In genomic region chr13:99486996-99487395, GRCh38 we compare ENCODE assay signal across 21 cellular contexts.
"Had no signal": no experiment of that assay in that cellular context is flagged by ENCODE, and none has a peak within 500 bp of the region (broad histone marks: within the 10 kb centered on the region; RNA-seq: fewer than 3 reads in every experiment).

No MANE protein-coding gene starts in this region.

- H3K36me3 ChIP-seq: thoracic aorta, transverse colon had no signal

- H3K4me3 Mint-ChIP-seq: dendritic cell treated with granulocyte-macrophage colony-stimulating factor and Interleukin-4, amounts not matched to agents 40 ng/mL and 50 ng/mL, for 4 days; endodermal cell; nephron; stimulated activated memory B cell treated with anti-CD40 and anti-IgM and Interleukin-4, amounts not matched to agents 10 μg/mL and 1 μg/mL and 100 μg/mL, for 72 hours; stimulated activated naive CD8-positive, alpha-beta T cell treated with anti-CD3 and anti-CD28 coated beads, Interleukin-15, Interleukin-2, amounts not matched to agents 100 ng/mL and 50 ng/mL, for 24 hours had no signal

- H3K27ac Mint-ChIP-seq: dendritic cell treated with granulocyte-macrophage colony-stimulating factor and Interleukin-4, amounts not matched to agents 40 ng/mL and 50 ng/mL, for 4 days; endodermal cell; naive B cell; nephron; stimulated activated memory B cell treated with anti-CD40 and anti-IgM and Interleukin-4, amounts not matched to agents 10 μg/mL and 1 μg/mL and 100 μg/mL, for 72 hours; stimulated activated naive CD8-positive, alpha-beta T cell treated with anti-CD3 and anti-CD28 coated beads, Interleukin-15, Interleukin-2, amounts not matched to agents 100 ng/mL and 50 ng/mL, for 24 hours had no signal

- H3K4me1 ChIP-seq: foreskin keratinocyte, psoas muscle had no signal

- ATAC-seq: foreskin keratinocyte; left colon; psoas muscle; sciatic nerve; stimulated activated memory B cell treated with anti-CD40 and anti-IgM and Interleukin-4, amounts not matched to agents 10 μg/mL and 1 μg/mL and 100 μg/mL, for 72 hours had no signal

- DNase-seq: endodermal cell; erythroblast; foreskin keratinocyte; head of caudate nucleus; hippocampal formation; left colon; mesendoderm; naive B cell; psoas muscle; retina; spleen; stimulated activated CD4-positive, alpha-beta T cell treated with anti-CD3 and anti-CD28 coated beads, Interleukin-15, amount 100 ng/mL, for 24 hours; stimulated activated CD4-positive, alpha-beta T cell treated with anti-CD3 and anti-CD28 coated beads, Interleukin-1b, Interleukin-23, amount 100 ng/mL, for 48 hours; stimulated activated CD4-positive, alpha-beta T cell treated with anti-CD3 and anti-CD28 coated beads, Interleukin-4, amount 100 ng/mL, for 24 hours; transverse colon had no signal

- H3K27me3 ChIP-seq: foreskin keratinocyte, spleen, transverse colon had no signal

- H3K27me3 Mint-ChIP-seq: dendritic cell treated with granulocyte-macrophage colony-stimulating factor and Interleukin-4, amounts not matched to agents 40 ng/mL and 50 ng/mL, for 4 days; naive B cell; stimulated activated memory B cell treated with anti-CD40 and anti-IgM and Interleukin-4, amounts not matched to agents 10 μg/mL and 1 μg/mL and 100 μg/mL, for 72 hours; stimulated activated naive CD8-positive, alpha-beta T cell treated with anti-CD3 and anti-CD28 coated beads, Interleukin-15, Interleukin-2, amounts not matched to agents 100 ng/mL and 50 ng/mL, for 24 hours had no signal

- H3K9me3 Mint-ChIP-seq: dendritic cell treated with granulocyte-macrophage colony-stimulating factor and Interleukin-4, amounts not matched to agents 40 ng/mL and 50 ng/mL, for 4 days; stimulated activated naive CD8-positive, alpha-beta T cell treated with anti-CD3 and anti-CD28 coated beads, Interleukin-15, Interleukin-2, amounts not matched to agents 100 ng/mL and 50 ng/mL, for 24 hours had no signal

- H3K4me3 ChIP-seq: psoas muscle, spleen, thoracic aorta, transverse colon had no signal

- H3K9me3 ChIP-seq: psoas muscle, thoracic aorta, transverse colon had no signal

- H3K27ac ChIP-seq: foreskin keratinocyte, psoas muscle, spleen, thoracic aorta, transverse colon had no signal

- H3K4me1 Mint-ChIP-seq: endodermal cell; naive B cell; nephron; stimulated activated memory B cell treated with anti-CD40 and anti-IgM and Interleukin-4, amounts not matched to agents 10 μg/mL and 1 μg/mL and 100 μg/mL, for 72 hours had no signal
